ENCODE assay signal across 26 cellular contexts in the genomic region with DNA sequence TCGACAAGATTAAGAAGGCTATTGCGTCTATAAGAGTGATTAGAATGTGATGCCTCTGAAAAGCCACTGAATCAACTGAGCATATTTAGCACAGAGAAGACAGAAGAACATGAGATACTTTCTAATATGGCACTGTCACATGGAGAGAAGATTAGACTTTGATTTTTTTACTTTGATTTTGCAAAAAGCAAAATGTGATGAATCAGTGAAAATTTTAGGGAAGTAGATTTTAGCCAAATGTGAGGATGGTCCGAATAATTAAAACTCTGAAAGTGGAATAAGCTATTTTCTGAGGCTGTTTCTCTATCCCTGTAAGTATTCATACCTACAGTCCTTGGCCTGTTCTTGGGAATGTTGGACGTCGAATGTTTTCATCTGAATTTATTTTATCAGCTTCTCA. TPM values are rescaled to one million over a fixed set of nuclear protein-coding genes. Genes with fewer than 3 reads are reported as not detected.
DNase-seq lines count a peak whose midpoint lies in the region; ATAC-seq, FAIRE-seq and TF ChIP-seq lines count a peak whose summit lies in the region.
"Had no signal": no experiment of that assay in that cellular context is flagged by ENCODE, and none has a peak within 500 bp of the region (broad histone marks: within the 10 kb centered on the region; RNA-seq: fewer than 3 reads in every experiment).

No MANE protein-coding gene starts in this region.

- BruUV-seq in HepG2 (replicated peaks; lab: Mats Ljungman, UMichigan): no TSS peak
- BruUV-seq in K562 (replicated peaks; lab: Mats Ljungman, UMichigan): no TSS peak

- 52% methylated on average over 5 of the region's 5 CpGs for WGBS in HepG2 (ENCODE audit: low lambda C conversion rate)
- WGBS in right lobe of liver (ENCODE audit: insufficient coverage, low coverage, low lambda C conversion rate, missing lambda C conversion rate): 75% methylated on average over 5 of the region's 5 CpGs
- WGBS in K562 (ENCODE audit: insufficient coverage, low coverage, missing lambda C conversion rate): 0% methylated on average over 5 of the region's 5 CpGs
- WGBS in upper lobe of left lung, 2 donors: 69 to 75% methylated on average over 5 of the region's 5 CpGs

- no peaks in the 10 kb centered on the region for H3K36me3 ChIP-seq in HepG2 (replicated peaks in 1 of 2; ENCODE audit: control insufficient read depth in 1 of 2, insufficient read depth in 2 of 2, low read length in 2 of 2)
- H3K36me3 ChIP-seq in right lobe of liver: no peaks in the 10 kb centered on the region
- no peaks in the 10 kb centered on the region for H3K36me3 ChIP-seq in K562 (ENCODE audit: control insufficient read depth, insufficient read depth, low read length)
- H3K36me3 ChIP-seq in upper lobe of left lung: no peaks in the 10 kb centered on the region
- H3K36me3 ChIP-seq in WERI-Rb-1: no peaks in the 10 kb centered on the region
- H3K36me3 ChIP-seq: Peyer's patch, tibial artery had no signal

- ATAC-seq in HepG2 (no peak), right lobe of liver (no peak), K562 (no peak), upper lobe of left lung (ENCODE audit: low FRiP score in 2 of 2) (no peak)
- ATAC-seq: body of pancreas; left lobe of liver; stimulated activated naive CD8-positive, alpha-beta T cell treated with anti-CD3 and anti-CD28 coated beads, Interleukin-15, Interleukin-2, amounts not matched to agents 100 U/mL and 50 U/mL, for 24 hours; WTC11 had no signal

- H3K9ac ChIP-seq in HepG2 (ENCODE audit: insufficient read depth, low read depth, low read length): no peak overlapping the region
- H3K9ac ChIP-seq in K562 (ENCODE audit: insufficient read depth in 1 of 2, low read depth in 2 of 2, low read length in 2 of 2): no peak overlapping the region

- CTCF ChIA-PET in HepG2 (lab: Yijun Ruan, JAX; ENCODE audit: low intra/inter-chr PET ratio, low total read pairs): no interaction called here
- CTCF ChIA-PET in K562 (lab: Yijun Ruan, JAX; ENCODE audit: low intra/inter-chr PET ratio): no interaction called here

- H3K79me2 ChIP-seq in HepG2 (ENCODE audit: insufficient read depth, low read length): no peaks in the 10 kb centered on the region
- no peaks in the 10 kb centered on the region for H3K79me2 ChIP-seq in K562 (ENCODE audit: control insufficient read depth, insufficient read depth, low read length)

- intact Hi-C loops in HepG2 (cut with micrococcal nuclease; ENCODE audit: unreplicated experiment) (no loop called here), right lobe of liver (cut with DNase I) (no loop called here), K562 (cut with micrococcal nuclease) (no loop called here)

- H3K4me2 ChIP-seq in HepG2 (ENCODE audit: low read depth, low read length) (no peak overlapping the region), K562 (ENCODE audit: insufficient read depth, low read length) (no peak overlapping the region)

- DNase-seq in HepG2 (ENCODE audit: low spot score) (no peak), right lobe of liver (no peak), GM19239 (ENCODE audit: insufficient read length, low spot score) (no peak), K562 (ENCODE audit: extremely low read depth in 1 of 4, low spot score in 3 of 4) (no peak), upper lobe of left lung (no peak), hypothalamus (lab: John Stamatoyannopoulos, UW) (no peak), COR-L47 (lab: John Stamatoyannopoulos, UW) (no peak), WERI-Rb-1 (no peak)
- DNase-seq: ACHN; activated CD4-positive, alpha-beta T cell treated with anti-CD3 and anti-CD28 coated beads, Interleukin-2, amount 50 U/mL, for 4 hours; activated effector memory CD4-positive, alpha-beta T cell treated with anti-CD3 and anti-CD28 coated beads, Interleukin-2, amount 50 U/mL, for 16 hours; body of pancreas; Calu3; DMS79 treated with DMSO at 0.1 percent for 48 hours; dorsolateral prefrontal cortex; NCI-H1694 treated with DMSO at 0.1 percent for 48 hours; NCI-H524 treated with DMSO at 0.1 percent for 48 hours; Peyer's patch; stimulated activated naive CD8-positive, alpha-beta T cell treated with anti-CD3 and anti-CD28 coated beads, Interleukin-15, Interleukin-2, amounts not matched to agents 100 U/mL and 50 U/mL, for 24 hours; SW 1271; T1000; tibial artery had no signal

- no peak for FAIRE-seq in HepG2 (lab: Jason Lieb, UNC)
- FAIRE-seq in GM19239 (lab: Jason Lieb, UNC): peak; percentile 86
- no peak for FAIRE-seq in K562 (lab: Jason Lieb, UNC)
- FAIRE-seq: endothelial cell of umbilical vein had no signal

- POLR2A ChIA-PET in HepG2 (lab: Yijun Ruan, JAX): no interaction called here
- POLR2A ChIA-PET in K562 (lab: Yijun Ruan, JAX): no interaction called here

- H3K4me1 ChIP-seq in HepG2 (ENCODE audit: insufficient read depth, low read length): no peaks in the 10 kb centered on the region
- H3K4me1 ChIP-seq in right lobe of liver: peaks cover 0 to 11% (median 0%) of the 10 kb centered on the region in 4 donors
- no peaks in the 10 kb centered on the region for H3K4me1 ChIP-seq in K562 (replicated peaks in 1 of 2; ENCODE audit: control insufficient read depth in 2 of 2, insufficient read depth in 2 of 2, low read length in 2 of 2)
- peaks cover 41 to 63% (median 50%) of the 10 kb centered on the region in 4 donors for H3K4me1 ChIP-seq in upper lobe of left lung
- H3K4me1 ChIP-seq: body of pancreas had no signal

- TF ChIP-seq POLR2A in HepG2 (IDR thresholded peaks at IDR 0.05; ENCODE audit: insufficient read depth in 1 of 2, low read depth in 2 of 2, low read length in 2 of 2) (no peak), right lobe of liver (IDR thresholded peaks at IDR 0.05) (no peak), K562 (conservative IDR thresholded peaks at IDR 0.05) (no peak), upper lobe of left lung (IDR thresholded peaks at IDR 0.05) (no peak)

- no peak overlapping the region for H3K4me3 ChIP-seq in HepG2 (replicated peaks in 1 of 3; ENCODE audit: insufficient read depth in 1 of 3, low read depth in 2 of 3, low read length in 3 of 3)
- no peak overlapping the region for H3K4me3 ChIP-seq in right lobe of liver
- no peak overlapping the region for H3K4me3 ChIP-seq in K562
- no peak overlapping the region for H3K4me3 ChIP-seq in upper lobe of left lung
- no peak overlapping the region for H3K4me3 ChIP-seq in WERI-Rb-1 (ENCODE audit: low read depth, low read length)
- H3K4me3 ChIP-seq: body of pancreas, dorsolateral prefrontal cortex, Peyer's patch, tibial artery had no signal

- in situ Hi-C loops in HepG2 (cut with HindIII; ENCODE audit: extremely low pct_ligation_motif_present, low pct_unique_long_range_greater_than_20kb): no loop called here
- in situ Hi-C loops in K562 (cut with MboI): no loop called here

- H2AFZ ChIP-seq in HepG2 (ENCODE audit: low read length) (no peak overlapping the region), K562 (ENCODE audit: low read depth, low read length) (no peak overlapping the region)

- H3K9me1 ChIP-seq in K562 (ENCODE audit: control insufficient read depth, insufficient read depth, low read length): no peaks in the 10 kb centered on the region

- no peak for TF ChIP-seq RAD21 in HepG2 (CRISPR knock-in tag; IDR thresholded peaks at IDR 0.05)
- no peak for TF ChIP-seq RAD21 in K562 (CRISPR knock-in tag; conservative IDR thresholded peaks at IDR 0.05 in 1 of 2, IDR thresholded peaks at IDR 0.05 in 1 of 2)

- TF ChIP-seq EP300 in HepG2 (IDR thresholded peaks at IDR 0.05; ENCODE audit: low read depth in 2 of 2, low read length in 2 of 2): no peak
- TF ChIP-seq EP300 in HepG2 (CRISPR knock-in tag; IDR thresholded peaks at IDR 0.05; ENCODE audit: borderline replicate concordance): no peak
- no peak for TF ChIP-seq EP300 in K562 (IDR thresholded peaks at IDR 0.05; ENCODE audit: low read length)
- no peak for TF ChIP-seq EP300 in upper lobe of left lung (IDR thresholded peaks at IDR 0.05)

- H3K27me3 ChIP-seq in HepG2 (ENCODE audit: control insufficient read depth in 1 of 2, insufficient read depth in 2 of 2, low read length in 2 of 2) (no peaks in the 10 kb centered on the region), right lobe of liver (no peaks in the 10 kb centered on the region), K562 (ENCODE audit: control insufficient read depth in 2 of 2, insufficient read depth in 2 of 2, low read length in 2 of 2) (no peaks in the 10 kb centered on the region), upper lobe of left lung (no peaks in the 10 kb centered on the region), WERI-Rb-1 (ENCODE audit: insufficient read depth, low read depth, severe bottlenecking) (no peaks in the 10 kb centered on the region)
- H3K27me3 ChIP-seq: body of pancreas, dorsolateral prefrontal cortex, Peyer's patch, tibial artery had no signal

- TF ChIP-seq CTCF in HepG2 (CRISPR knock-in tag; IDR thresholded peaks at IDR 0.05) (no peak), right lobe of liver (IDR thresholded peaks at IDR 0.05) (no peak), K562 (IDR thresholded peaks at IDR 0.05 in 2 of 3, conservative IDR thresholded peaks at IDR 0.05 in 1 of 3; ENCODE audit: insufficient read depth in 2 of 3, low read depth in 1 of 3, low read length in 3 of 3) (no peak), upper lobe of left lung (IDR thresholded peaks at IDR 0.05) (no peak), WERI-Rb-1 (IDR thresholded peaks at IDR 0.05; ENCODE audit: low read depth, low read length) (no peak)

- no peaks in the 10 kb centered on the region for H3K9me3 ChIP-seq in HepG2 (ENCODE audit: low read length)
- H3K9me3 ChIP-seq in right lobe of liver: no peaks in the 10 kb centered on the region
- H3K9me3 ChIP-seq in K562 (replicated peaks; ENCODE audit: control insufficient read depth, insufficient read depth, low read depth, low read length): no peaks in the 10 kb centered on the region; the same call in 1 of the 2 replicates
- H3K9me3 ChIP-seq in upper lobe of left lung: no peaks in the 10 kb centered on the region
- no peaks in the 10 kb centered on the region for H3K9me3 ChIP-seq in WERI-Rb-1 (ENCODE audit: severe bottlenecking)
- H3K9me3 ChIP-seq: body of pancreas, Peyer's patch, tibial artery had no signal

- H3K27ac ChIP-seq in HepG2 (ENCODE audit: extremely low read length, insufficient read depth, low read length): no peak overlapping the region
- H3K27ac ChIP-seq in right lobe of liver: no peak overlapping the region
- no peak overlapping the region for H3K27ac ChIP-seq in K562 (ENCODE audit: extremely low read depth, low read depth, low read length)
- H3K27ac ChIP-seq in upper lobe of left lung: peak overlapping the region in 3 of 4 donors; percentile 10 to 43 (median 25)
- H3K27ac ChIP-seq in WERI-Rb-1: no peak overlapping the region
- H3K27ac ChIP-seq: body of pancreas, HL-60, tibial artery had no signal

- H4K20me1 ChIP-seq in HepG2 (ENCODE audit: insufficient read depth, low read length): no peaks in the 10 kb centered on the region
- H4K20me1 ChIP-seq in K562 (replicated peaks; ENCODE audit: control insufficient read depth, insufficient read depth, low read length): no peaks in the 10 kb centered on the region

RNA-seq across cellular contexts. Expression of a gene that starts 11.8 kb away (rescaled TPM):
- total RNA-seq in HepG2 (2016; rRNA removed; fragmentation: Illumina TruSeq; extraction: Trizol) (not detected in 2 replicates), right lobe of liver (10 to 100 TPM in 4 of 6 experiments, 1 to 10 TPM in 2; 7.5 to 20.7 (median 13.4) TPM), K562 (2014; rRNA removed) (not detected in 2 replicates), K562 (2014; rRNA removed; fragmentation: Illumina TruSeq; extraction: Trizol) (not detected in 2 replicates), K562 (2015; rRNA removed; fragmentation: Illumina TruSeq; extraction: Trizol) (not detected in 2 replicates), K562 (2021) (0.13 and 0.27 TPM in 2 replicates), upper lobe of left lung (10 to 100 TPM; 13.8 to 63.9 (median 31.8) TPM)
- not detected in 2 replicates for total RNA-seq in HepG2 (2016; cell fraction: cytosol; rRNA removed; fragmentation: Illumina TruSeq; extraction: Trizol; ENCODE audit: low read depth)
- 0.39 TPM in 1 of 2 replicates, not detected in the other for total RNA-seq in HepG2 (2016; cell fraction: insoluble cytoplasmic fraction; rRNA removed; fragmentation: Illumina TruSeq; extraction: Trizol)
- 0.09 TPM in 1 of 2 replicates, not detected in the other for total RNA-seq in HepG2 (2016; cell fraction: membrane; rRNA removed; fragmentation: Illumina TruSeq; extraction: Trizol)
- not detected in 2 replicates for total RNA-seq in HepG2 (2016; cell fraction: nucleus; rRNA removed; fragmentation: Illumina TruSeq; extraction: Trizol)
- polyA plus RNA-seq in HepG2 (2011; rRNA removed) (0.10 and 0.13 TPM in 2 replicates), K562 (2011; rRNA removed) (not detected in 2 replicates), K562 (2014; fragmentation: Illumina TruSeq; extraction: Trizol) (not detected in 2 replicates), K562 (2014; fragmentation: Nextera tagmentation; extraction: Ambion mirVana) (not detected), K562 (2014; rRNA removed) (0.24 TPM in 1 of 2 replicates, not detected in the other)
- polyA plus RNA-seq in HepG2 (2011; cell fraction: cytosol; rRNA removed): 0.06 and 0.07 TPM in 2 replicates
- not detected in 2 replicates for polyA plus RNA-seq in HepG2 (2011; cell fraction: nucleus; rRNA removed)
- 0.19 and 0.21 TPM in 2 replicates for polyA plus RNA-seq in HepG2 (2012)
- not detected in 2 replicates for polyA plus RNA-seq in HepG2 (2016; cell fraction: cytosol; fragmentation: Illumina TruSeq; extraction: Trizol; ENCODE audit: low read depth)
- polyA plus RNA-seq in HepG2 (2016; cell fraction: insoluble cytoplasmic fraction; fragmentation: Illumina TruSeq; extraction: Trizol; ENCODE audit: low read depth): 0.04 TPM in 1 of 2 replicates, not detected in the other
- 0.26 TPM in 1 of 2 replicates, not detected in the other for polyA plus RNA-seq in HepG2 (2016; cell fraction: membrane; fragmentation: Illumina TruSeq; extraction: Trizol; ENCODE audit: low read depth)
- not detected in 2 replicates for polyA plus RNA-seq in HepG2 (2016; cell fraction: nucleus; fragmentation: Illumina TruSeq; extraction: Trizol; ENCODE audit: insufficient read depth, low read depth)
- 30.1 TPM in 1 of 2 replicates, not detected in the other for polyA minus RNA-seq in HepG2 (2011; rRNA and poly(A)+ RNA removed; ENCODE audit: low replicate concordance)
- not detected in 2 replicates for polyA minus RNA-seq in HepG2 (2011; cell fraction: cytosol; rRNA and poly(A)+ RNA removed)
- polyA minus RNA-seq in HepG2 (2011; cell fraction: nucleus; rRNA and poly(A)+ RNA removed): 0.26 TPM in 1 of 2 replicates, not detected in the other
- not detected in 2 replicates for total RNA-seq in K562 (2011; cell fraction: chromatin; rRNA removed; ENCODE audit: low replicate concordance)
- not detected in 2 replicates for total RNA-seq in K562 (2011; cell fraction: nucleolus; rRNA removed)
- not detected in 2 replicates for total RNA-seq in K562 (2011; cell fraction: nucleoplasm; rRNA removed)
- polyA plus RNA-seq in K562 (2011; cell fraction: cytosol; rRNA removed): not detected in 2 replicates
- polyA plus RNA-seq in K562 (2011; cell fraction: nucleus; rRNA removed): not detected in 2 replicates
- polyA plus RNA-seq in K562 (2012): 0.04 and 0.05 TPM in 2 replicates
- 0.28 TPM in 1 of 2 replicates, not detected in the other for polyA minus RNA-seq in K562 (2011; rRNA and poly(A)+ RNA removed)
- polyA minus RNA-seq in K562 (2011; cell fraction: cytosol; rRNA and poly(A)+ RNA removed): not detected in 2 replicates
- not detected in 2 replicates for polyA minus RNA-seq in K562 (2011; cell fraction: nucleus; rRNA and poly(A)+ RNA removed)

Comparison
In these comparisons a context has a peak if more than half of its experiments do, and no peak if none do; other contexts are left out.
1. RNA of a gene that starts 11.8 kb away (total RNA-seq): 13.8 to 63.9 TPM in upper lobe of left lung and 7.5 to 20.7 TPM in right lobe of liver; 0.09 to 0.39 TPM in HepG2 and 0.13 to 0.27 TPM in K562; every median in the first group is over 4 times any median in the second.
2. H3K27ac ChIP-seq: peak in upper lobe of left lung (3 of 4); none in HepG2 (single experiment), right lobe of liver (0 of 3), K562 (single experiment) and WERI-Rb-1 (single experiment).